Comparison of ENCODE assay signal across 18 cellular contexts in genomic region chr4:136241221-136241986, GRCh38.
"Had no signal": no experiment of that assay in that cellular context is flagged by ENCODE, and none has a peak within 500 bp of the region (broad histone marks: within the 10 kb centered on the region; RNA-seq: fewer than 3 reads in every experiment).

No MANE protein-coding gene starts in this region.

- H3K36me3 Mint-ChIP-seq: naive thymus-derived CD4-positive, alpha-beta T cell had no signal

- H3K27me3 Mint-ChIP-seq: activated B cell treated with CpG ODN at 0.5 μM for 24 hours; activated CD4-positive, alpha-beta T cell treated with anti-CD3 and anti-CD28 coated beads, Interleukin-2, amount 10 ng/mL, durations not matched to agents 7 days and 5 days; naive thymus-derived CD4-positive, alpha-beta T cell; T-helper 17 cell had no signal

- H3K27ac ChIP-seq: cardiac muscle cell, lower lobe of right lung, prostate gland had no signal

- FAIRE-seq: colon had no signal

- ATAC-seq: lower lobe of right lung; naive thymus-derived CD4-positive, alpha-beta T cell; sciatic nerve; T-helper 17 cell had no signal

- H3K4me3 ChIP-seq: cardiac muscle cell, lower lobe of right lung, prostate gland had no signal

- H3K9me3 ChIP-seq: lower lobe of right lung, prostate gland had no signal

- H3K27ac Mint-ChIP-seq: activated B cell treated with CpG ODN at 0.5 μM for 24 hours; activated CD4-positive, alpha-beta T cell treated with anti-CD3 and anti-CD28 coated beads, Interleukin-2, amount 10 ng/mL, durations not matched to agents 7 days and 5 days; naive thymus-derived CD4-positive, alpha-beta T cell; T-helper 17 cell had no signal

- H3K4me1 ChIP-seq: lower lobe of right lung, prostate gland had no signal

- H3K4me3 Mint-ChIP-seq: activated B cell treated with CpG ODN at 0.5 μM for 24 hours; activated CD4-positive, alpha-beta T cell treated with anti-CD3 and anti-CD28 coated beads, Interleukin-2, amount 10 ng/mL, durations not matched to agents 7 days and 5 days; naive thymus-derived CD4-positive, alpha-beta T cell; T-helper 17 cell had no signal

- H3K36me3 ChIP-seq: cardiac muscle cell, lower lobe of right lung, prostate gland had no signal

- DNase-seq: activated B cell treated with CpG ODN at 0.5 μM for 24 hours; activated CD4-positive, alpha-beta T cell treated with anti-CD3 and anti-CD28 coated beads, Interleukin-2, amount 10 ng/mL, durations not matched to agents 7 days and 5 days; activated CD8-positive, alpha-beta memory T cell treated with anti-CD3 and anti-CD28 coated beads for 24 hours; activated naive CD4-positive, alpha-beta T cell treated with anti-CD3 and anti-CD28 coated beads, Interleukin-2, amount 50 U/mL, for 16 hours; activated T-cell treated with anti-CD3 and anti-CD28 coated beads for 4 hours; amygdala; effector CD8-positive, alpha-beta T cell; hypothalamus; lower lobe of right lung; naive thymus-derived CD4-positive, alpha-beta T cell; nucleus accumbens; stimulated activated CD4-positive, alpha-beta T cell treated with anti-CD3 and anti-CD28 coated beads, Interleukin-2, amount 100 ng/mL, for 48 hours; stimulated activated naive CD4-positive, alpha-beta T cell treated with Interleukin-2 at 50 U/mL for 16 hours; T-helper 17 cell had no signal

- H3K27me3 ChIP-seq: cardiac muscle cell had no signal

- H3K9me3 Mint-ChIP-seq: activated CD4-positive, alpha-beta T cell treated with anti-CD3 and anti-CD28 coated beads, Interleukin-2, amount 10 ng/mL, durations not matched to agents 7 days and 5 days had no signal

- H3K4me1 Mint-ChIP-seq: activated B cell treated with CpG ODN at 0.5 μM for 24 hours; activated CD4-positive, alpha-beta T cell treated with anti-CD3 and anti-CD28 coated beads, Interleukin-2, amount 10 ng/mL, durations not matched to agents 7 days and 5 days; T-helper 17 cell had no signal
